ENCODE assay signal across 11 cellular contexts in the genomic region with DNA sequence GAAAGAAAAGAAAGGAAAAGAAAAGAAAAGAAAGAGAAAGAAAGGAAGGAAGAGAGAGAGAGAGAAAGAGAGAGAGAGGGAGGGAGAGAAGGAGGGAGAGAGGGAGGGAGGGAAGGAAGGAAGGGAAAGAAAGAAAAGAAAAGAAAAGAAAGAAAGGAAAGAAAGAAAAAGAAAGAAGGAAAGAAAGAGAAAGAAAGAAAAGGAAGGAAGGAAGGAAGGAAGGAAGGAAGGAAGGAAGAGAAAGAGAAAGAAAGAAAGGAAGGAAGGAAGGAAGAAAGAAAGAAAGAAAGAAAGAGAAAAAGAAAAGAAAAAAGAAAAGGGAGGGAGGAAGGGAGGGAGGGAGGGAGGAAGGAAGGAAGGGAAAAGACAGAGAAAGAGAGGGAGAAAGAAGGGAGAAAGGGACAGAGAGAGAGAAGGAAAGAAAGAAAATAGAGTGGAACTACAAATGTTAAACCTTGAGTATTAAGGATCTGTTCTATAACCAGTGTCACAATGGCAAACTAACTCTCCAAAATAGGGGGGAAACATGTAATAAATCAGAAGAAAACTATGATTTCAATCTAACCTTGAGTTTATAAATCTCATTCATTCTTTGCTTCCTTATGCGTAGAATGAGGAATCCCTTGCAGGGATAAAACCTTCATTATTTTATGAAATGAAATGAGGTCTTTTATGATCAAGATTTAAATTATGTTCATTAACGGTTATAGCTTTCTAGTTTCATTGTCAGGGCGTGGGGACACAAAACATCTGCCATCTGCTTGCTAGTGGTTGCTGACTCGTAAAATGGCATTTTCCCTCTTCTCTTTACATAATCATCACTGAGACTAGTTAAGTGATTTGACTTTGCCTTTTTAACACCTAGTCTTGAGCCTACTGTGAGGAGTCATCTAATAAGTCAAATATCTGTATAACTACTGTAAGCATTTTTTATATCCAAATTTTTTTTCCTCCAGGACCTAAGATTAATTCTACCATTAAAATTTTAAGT. TPM values are rescaled to one million over a fixed set of nuclear protein-coding genes. Genes with fewer than 3 reads are reported as not detected.
DNase-seq lines count a peak whose midpoint lies in the region; ATAC-seq, FAIRE-seq and TF ChIP-seq lines count a peak whose summit lies in the region.
"Had no signal": no experiment of that assay in that cellular context is flagged by ENCODE, and none has a peak within 500 bp of the region (broad histone marks: within the 10 kb centered on the region; RNA-seq: fewer than 3 reads in every experiment).

No MANE protein-coding gene starts in this region.

- peak overlapping the region; percentile 77 for H3K4me2 ChIP-seq in keratinocyte (ENCODE audit: control insufficient read depth, extremely low read depth, insufficient read depth, low read depth, low read length)
- H3K4me2 ChIP-seq in osteoblast (ENCODE audit: insufficient read depth, low read length): no peak overlapping the region

- ATAC-seq in HG02885 (IDR thresholded peaks at IDR 0.05; ENCODE audit: poor library complexity, unreplicated experiment): peak; percentile 41
- no peak for ATAC-seq in RWPE2 (ENCODE audit: low read depth)
- no peak for ATAC-seq in psoas muscle
- ATAC-seq: activated CD8-positive, alpha-beta memory T cell treated with anti-CD3 and anti-CD28 coated beads, Interleukin-2, amount 10 ng/mL, durations not matched to agents 7 days and 5 days; gastrocnemius medialis; T-cell had no signal

- H2AFZ ChIP-seq in keratinocyte (ENCODE audit: control insufficient read depth, low read length) (no peak overlapping the region), osteoblast (ENCODE audit: low read length) (no peak overlapping the region)

- H4K20me1 ChIP-seq in keratinocyte (ENCODE audit: control insufficient read depth, extremely low read depth, insufficient read depth, low read length): no peaks in the 10 kb centered on the region
- no peaks in the 10 kb centered on the region for H4K20me1 ChIP-seq in osteoblast (ENCODE audit: insufficient read depth, low read length)

- 75 to 89% (median 89%) methylated on average over 4 of the region's 4 CpGs for WGBS in psoas muscle, 3 donors

- TF ChIP-seq CTCF in RWPE2 (IDR thresholded peaks at IDR 0.05; ENCODE audit: poor library complexity, severe bottlenecking): no peak
- no peak for TF ChIP-seq CTCF in keratinocyte (optimal IDR thresholded peaks at IDR 0.05 in 1 of 3, IDR thresholded peaks at IDR 0.05 in 1 of 3, conservative IDR thresholded peaks at IDR 0.05 in 1 of 3; ENCODE audit: extremely low read depth in 1 of 3, insufficient read depth in 2 of 3, low read length in 3 of 3)
- TF ChIP-seq CTCF in osteoblast (IDR thresholded peaks at IDR 0.05; ENCODE audit: extremely low read depth, low read depth, low read length): no peak
- no peak for TF ChIP-seq CTCF in psoas muscle (IDR thresholded peaks at IDR 0.05)

- H3K79me2 ChIP-seq in keratinocyte (ENCODE audit: control insufficient read depth, insufficient read depth, low read length): peaks cover 2% of the 10 kb centered on the region
- H3K79me2 ChIP-seq in osteoblast (ENCODE audit: insufficient read depth, low read length): no peaks in the 10 kb centered on the region

- H3K27ac ChIP-seq in RWPE2 (ENCODE audit: poor library complexity, severe bottlenecking) (peak overlapping the region; percentile 75), keratinocyte (ENCODE audit: control insufficient read depth, insufficient read depth, low read length) (peak overlapping the region; percentile 84), osteoblast (ENCODE audit: low read depth, low read length) (no peak overlapping the region), psoas muscle (no peak overlapping the region)
- H3K27ac ChIP-seq: gastrocnemius medialis, HL-60 had no signal

- H3K36me3 ChIP-seq in RWPE2 (ENCODE audit: low read depth) (no peaks in the 10 kb centered on the region), keratinocyte (ENCODE audit: control insufficient read depth in 2 of 2, extremely low read depth in 1 of 2, insufficient read depth in 2 of 2, low read length in 2 of 2) (no peaks in the 10 kb centered on the region), osteoblast (ENCODE audit: insufficient read depth, low read length) (no peaks in the 10 kb centered on the region), psoas muscle (ENCODE audit: insufficient read depth in 1 of 2, low read depth in 1 of 2) (no peaks in the 10 kb centered on the region)
- H3K36me3 ChIP-seq: gastrocnemius medialis had no signal

- no peaks in the 10 kb centered on the region for H3K27me3 ChIP-seq in RWPE2 (ENCODE audit: insufficient read depth, poor library complexity, severe bottlenecking)
- H3K27me3 ChIP-seq in keratinocyte (ENCODE audit: control insufficient read depth, extremely low read depth, insufficient read depth, low read length): no peaks in the 10 kb centered on the region
- no peaks in the 10 kb centered on the region for H3K27me3 ChIP-seq in osteoblast (ENCODE audit: insufficient read depth, low read length)
- peaks cover 0 to 2% (median 0%) of the 10 kb centered on the region in 3 donors for H3K27me3 ChIP-seq in psoas muscle (ENCODE audit: insufficient read depth in 3 of 3, low read length in 2 of 3)
- H3K27me3 ChIP-seq: gastrocnemius medialis had no signal

- no peak overlapping the region for H3K4me3 ChIP-seq in RWPE2 (ENCODE audit: severe bottlenecking)
- peak overlapping the region in 1 of 3 experiments; percentile 17 for H3K4me3 ChIP-seq in keratinocyte (ENCODE audit: control insufficient read depth in 2 of 3, extremely low read depth in 1 of 3, insufficient read depth in 2 of 3, low read depth in 1 of 3, low read length in 3 of 3)
- H3K4me3 ChIP-seq in osteoblast (ENCODE audit: insufficient read depth, low read length): no peak overlapping the region
- H3K4me3 ChIP-seq in psoas muscle: no peak overlapping the region
- H3K4me3 ChIP-seq: gastrocnemius medialis had no signal

- peak; percentile 32 for DNase-seq in Daoy (ENCODE audit: low read depth)
- no peak for DNase-seq in RWPE2 (ENCODE audit: low spot score)
- DNase-seq in keratinocyte (ENCODE audit: low read depth, low spot score): no peak
- no peak for DNase-seq in osteoblast (ENCODE audit: insufficient read length, low spot score, missing footprints)
- DNase-seq in T-helper 1 cell: no peak
- no peak for DNase-seq in psoas muscle
- DNase-seq: activated CD8-positive, alpha-beta memory T cell treated with anti-CD3 and anti-CD28 coated beads, Interleukin-2, amount 10 ng/mL, durations not matched to agents 7 days and 5 days; gastrocnemius medialis; T-cell had no signal

- H3K4me1 ChIP-seq in RWPE2 (ENCODE audit: insufficient read depth, poor library complexity, severe bottlenecking) (peaks cover 31% of the 10 kb centered on the region), keratinocyte (ENCODE audit: control insufficient read depth, extremely low read depth, insufficient read depth, low read length) (peaks cover 32% of the 10 kb centered on the region), osteoblast (ENCODE audit: insufficient read depth, low read length) (no peaks in the 10 kb centered on the region), psoas muscle (peaks cover 7% of the 10 kb centered on the region)

- H3K9me3 ChIP-seq in RWPE2 (ENCODE audit: severe bottlenecking) (no peaks in the 10 kb centered on the region), keratinocyte (ENCODE audit: control insufficient read depth, low read depth, low read length) (no peaks in the 10 kb centered on the region), osteoblast (ENCODE audit: low read depth, low read length) (no peaks in the 10 kb centered on the region), psoas muscle (no peaks in the 10 kb centered on the region)
- H3K9me3 ChIP-seq: gastrocnemius medialis had no signal

- intact Hi-C loops in psoas muscle (cut with DNase I): no loop called here

- H3K9me1 ChIP-seq in keratinocyte (ENCODE audit: control insufficient read depth, extremely low read depth, insufficient read depth, low read length): no peaks in the 10 kb centered on the region

- FAIRE-seq in keratinocyte (lab: Jason Lieb, UNC): no peak

- dilution Hi-C loops in keratinocyte (cut with MboI; ENCODE audit: extremely low pct_ligation_motif_present, low sequenced_read_pairs): no loop called here

- no peak overlapping the region for H3K9ac ChIP-seq in keratinocyte (ENCODE audit: control insufficient read depth, extremely low read depth, insufficient read depth, low read length)

RNA-seq across cellular contexts. Expression of gene RAD23B, which starts 40.7 kb away (rescaled TPM):
- total RNA-seq in Daoy (2014; rRNA removed; shearing (Covaris generic)): 140 and 159 TPM in 2 replicates
- polyA plus RNA-seq in keratinocyte (141 to 253 TPM (median 168 TPM) in 3 replicates), psoas muscle (100 to 1,000 TPM; 126 to 283 (median 135) TPM)
- 60.5 TPM for polyA plus RNA-seq in keratinocyte (2011; ENCODE audit: low read depth)
- polyA plus RNA-seq in keratinocyte (2011; cell fraction: cytosol; rRNA removed): 178 and 247 TPM in 2 replicates
- polyA plus RNA-seq in keratinocyte (2011; cell fraction: nucleus; rRNA removed): 110 and 116 TPM in 2 replicates
- 81.0 and 118 TPM in 2 replicates for polyA plus RNA-seq in keratinocyte (2012; ENCODE audit: low replicate concordance)
- 132 to 176 TPM (median 171 TPM) in 3 replicates for polyA minus RNA-seq in keratinocyte
- polyA minus RNA-seq in keratinocyte (2011; cell fraction: cytosol; rRNA and poly(A)+ RNA removed): 148 TPM
- 37.1 and 63.4 TPM in 2 replicates for polyA minus RNA-seq in keratinocyte (2011; cell fraction: nucleus; rRNA and poly(A)+ RNA removed)
- total RNA-seq in osteoblast (148 and 157 TPM in 2 replicates), psoas muscle (100 to 1,000 TPM; 175 to 258 (median 233) TPM)

Comparison
In these comparisons a context has a peak if more than half of its experiments do, and no peak if none do; other contexts are left out.
1. H3K27ac ChIP-seq: peak in RWPE2 (single experiment) and keratinocyte (single experiment); none in osteoblast (single experiment) and psoas muscle (single experiment).